ENCODE assay signal across 8 cellular contexts in the genomic region with DNA sequence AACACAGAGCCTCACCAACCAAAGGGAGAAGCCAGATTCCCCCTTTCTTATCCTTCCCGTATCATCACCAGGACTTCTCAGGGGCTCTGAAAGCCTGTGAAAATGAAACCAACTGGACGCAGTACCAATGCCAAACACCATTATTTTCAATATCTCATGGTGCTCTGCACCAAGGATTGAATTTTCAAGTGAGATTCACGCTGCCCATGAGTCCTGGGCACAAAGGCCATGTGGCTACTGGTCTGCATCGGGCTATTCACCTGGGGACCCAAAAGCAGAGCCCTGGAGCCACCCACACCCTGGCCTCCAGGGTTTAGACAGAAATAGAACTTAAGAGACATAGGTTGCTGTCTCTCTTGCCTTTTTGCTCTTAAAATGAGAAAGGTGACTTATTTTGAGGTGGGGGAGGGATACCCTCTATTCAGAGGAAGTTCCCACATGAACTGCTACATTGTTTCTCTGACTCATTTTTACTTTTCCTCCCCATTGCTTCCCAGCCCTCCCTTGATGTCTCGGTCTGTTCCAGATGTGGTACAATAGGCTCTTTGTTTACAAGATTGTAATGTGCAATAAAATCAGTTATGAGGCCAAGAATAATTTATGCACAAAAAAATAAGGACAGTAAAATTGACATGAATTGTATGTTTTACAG. TPM values are rescaled to one million over a fixed set of nuclear protein-coding genes. Genes with fewer than 3 reads are reported as not detected.
DNase-seq lines count a peak whose midpoint lies in the region; TF ChIP-seq lines count a peak whose summit lies in the region.

No MANE protein-coding gene starts in this region.

- DNase-seq in Ammon's horn (ENCODE audit: low spot score) (peak; percentile 61), endothelial cell (ENCODE audit: low spot score) (no peak), neural crest cell (ENCODE audit: low read depth, low spot score) (no peak), glomerular visceral epithelial cell (ENCODE audit: extremely low spot score) (no peak), SIG-M5 treated with dmso at 0.1 percent for 504 hours (lab: John Stamatoyannopoulos, UW; ENCODE audit: unreplicated experiment) (no peak), NCI-H510A (lab: John Stamatoyannopoulos, UW) (no peak)
- no peak for DNase-seq in NK-92 treated with Interleukin-12 subunit alpha and Interleukin-12 subunit beta, amount 100 ng/mL, for 24 hours (lab: John Stamatoyannopoulos, UW)

- H3K9me3 Mint-ChIP-seq in endothelial cell (ENCODE audit: unreplicated experiment): no peaks in the 10 kb centered on the region
- H3K9me3 Mint-ChIP-seq in neural crest cell: peaks cover 3% of the 10 kb centered on the region

- no peaks in the 10 kb centered on the region for H3F3A ChIP-seq in OCI-LY1 (ENCODE audit: insufficient read depth, low read length)

- peaks cover 58% of the 10 kb centered on the region for H3K4me1 ChIP-seq in OCI-LY1 (ENCODE audit: insufficient read depth, low read length, severe bottlenecking)

- H3K36me3 ChIP-seq in OCI-LY1 (ENCODE audit: insufficient read depth, low read length): no peaks in the 10 kb centered on the region

- no peaks in the 10 kb centered on the region for H3K9me3 ChIP-seq in OCI-LY1 (ENCODE audit: low read length)

- TF ChIP-seq CTCF in OCI-LY1 (IDR thresholded peaks at IDR 0.05; ENCODE audit: low read length) (no peak), endothelial cell (IDR thresholded peaks at IDR 0.05; ENCODE audit: unreplicated experiment) (no peak), neural crest cell (conservative IDR thresholded peaks at IDR 0.05) (no peak)

- H3K27ac Mint-ChIP-seq in endothelial cell (ENCODE audit: unreplicated experiment) (peak overlapping the region; percentile 90), neural crest cell (ENCODE audit: unreplicated experiment) (peak overlapping the region; percentile 90)

- no peaks in the 10 kb centered on the region for H4K20me1 ChIP-seq in OCI-LY1 (ENCODE audit: insufficient read depth, low read length)

- H3K27me3 ChIP-seq in OCI-LY1 (ENCODE audit: insufficient read depth, low read length): no peaks in the 10 kb centered on the region

- no peaks in the 10 kb centered on the region for H3K79me2 ChIP-seq in OCI-LY1 (ENCODE audit: insufficient read depth, low read length)

- H2AFZ ChIP-seq in OCI-LY1 (ENCODE audit: low read length): no peak overlapping the region

- H3K4me3 Mint-ChIP-seq in endothelial cell (ENCODE audit: unreplicated experiment) (peak overlapping the region; percentile 39), neural crest cell (peak overlapping the region; percentile 6)

- no peaks in the 10 kb centered on the region for H3K9me2 ChIP-seq in OCI-LY1 (ENCODE audit: low read depth, low read length)

- H3K36me3 Mint-ChIP-seq in endothelial cell (ENCODE audit: low read depth, unreplicated experiment) (peaks cover 4% of the 10 kb centered on the region), neural crest cell (ENCODE audit: low read depth) (peaks cover 6% of the 10 kb centered on the region)

- no peak overlapping the region for H3K4me3 ChIP-seq in OCI-LY1 (ENCODE audit: low read depth, low read length, poor library complexity, severe bottlenecking)

- no peak overlapping the region for H3K9ac ChIP-seq in OCI-LY1 (ENCODE audit: low read length)

- peak overlapping the region; percentile 18; the same call in 1 of the 2 replicates for H3K4me2 ChIP-seq in OCI-LY1 (ENCODE audit: low read length)

- H3K4me1 Mint-ChIP-seq in endothelial cell (ENCODE audit: unreplicated experiment) (peaks cover 81% of the 10 kb centered on the region), neural crest cell (peaks cover 72% of the 10 kb centered on the region)

- H3K27me3 Mint-ChIP-seq in endothelial cell (ENCODE audit: unreplicated experiment) (peaks cover 12% of the 10 kb centered on the region), neural crest cell (ENCODE audit: low read depth) (no peaks in the 10 kb centered on the region)

- no peak overlapping the region for H3K27ac ChIP-seq in OCI-LY1 (ENCODE audit: low read depth, low read length, poor library complexity, severe bottlenecking)

RNA-seq across cellular contexts. Expression of gene MAML3, which starts 55.4 kb away (rescaled TPM):
- total RNA-seq in endothelial cell (ENCODE audit: unreplicated experiment) (31.0 TPM), neural crest cell (21.8 and 22.2 TPM in 2 replicates)
